ENCODE assay signal across 1 cellular context in the genomic region with DNA sequence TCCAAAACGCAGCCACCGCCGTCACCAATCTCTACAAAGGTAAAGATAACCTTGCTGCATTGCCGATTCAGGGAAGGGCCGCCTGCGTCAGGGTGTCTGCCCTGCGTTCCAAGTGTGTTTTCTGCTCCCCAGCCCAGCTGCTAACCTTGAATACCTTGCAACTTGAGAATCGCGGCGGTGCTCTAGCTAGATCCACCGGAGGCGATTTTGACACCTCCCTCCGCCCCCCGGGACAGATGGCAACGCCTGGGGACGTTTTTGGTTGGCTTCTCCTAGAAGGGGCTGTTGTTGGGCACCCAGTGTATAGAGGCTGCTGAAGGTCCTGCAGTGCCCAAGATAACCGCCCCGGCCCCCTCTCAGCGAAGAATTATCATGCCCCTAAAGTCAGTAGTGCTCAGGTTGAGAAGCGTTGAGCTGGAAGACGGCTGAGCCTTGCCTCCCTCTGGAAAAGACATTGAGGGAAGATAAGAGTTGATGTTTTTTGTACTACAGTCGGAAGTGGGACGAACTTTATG.
TF ChIP-seq lines count a peak whose summit lies in the region.

No MANE protein-coding gene starts in this region.

TF ChIP-seq in GM12878, 131 proteins besides CTCF, POLR2A, EP300 and RAD21 (continued from another document):
- TF ChIP-seq, protein P1, sequence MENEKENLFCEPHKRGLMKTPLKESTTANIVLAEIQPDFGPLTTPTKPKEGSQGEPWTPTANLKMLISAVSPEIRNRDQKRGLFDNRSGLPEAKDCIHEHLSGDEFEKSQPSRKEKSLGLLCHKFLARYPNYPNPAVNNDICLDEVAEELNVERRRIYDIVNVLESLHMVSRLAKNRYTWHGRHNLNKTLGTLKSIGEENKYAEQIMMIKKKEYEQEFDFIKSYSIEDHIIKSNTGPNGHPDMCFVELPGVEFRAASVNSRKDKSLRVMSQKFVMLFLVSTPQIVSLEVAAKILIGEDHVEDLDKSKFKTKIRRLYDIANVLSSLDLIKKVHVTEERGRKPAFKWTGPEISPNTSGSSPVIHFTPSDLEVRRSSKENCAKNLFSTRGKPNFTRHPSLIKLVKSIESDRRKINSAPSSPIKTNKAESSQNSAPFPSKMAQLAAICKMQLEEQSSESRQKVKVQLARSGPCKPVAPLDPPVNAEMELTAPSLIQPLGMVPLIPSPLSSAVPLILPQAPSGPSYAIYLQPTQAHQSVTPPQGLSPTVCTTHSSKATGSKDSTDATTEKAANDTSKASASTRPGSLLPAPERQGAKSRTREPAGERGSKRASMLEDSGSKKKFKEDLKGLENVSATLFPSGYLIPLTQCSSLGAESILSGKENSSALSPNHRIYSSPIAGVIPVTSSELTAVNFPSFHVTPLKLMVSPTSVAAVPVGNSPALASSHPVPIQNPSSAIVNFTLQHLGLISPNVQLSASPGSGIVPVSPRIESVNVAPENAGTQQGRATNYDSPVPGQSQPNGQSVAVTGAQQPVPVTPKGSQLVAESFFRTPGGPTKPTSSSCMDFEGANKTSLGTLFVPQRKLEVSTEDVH (IDR thresholded peaks at IDR 0.05; ENCODE audit: low read depth, partially characterized antibody): no peak
- TF ChIP-seq MXI1 (IDR thresholded peaks at IDR 0.05; ENCODE audit: low read depth, low read length) (0 out of 2 replicates have a peak, but pooled peaks have one; percentile 24), EED (IDR thresholded peaks at IDR 0.05; ENCODE audit: low read depth) (no peak), YY1 (IDR thresholded peaks at IDR 0.05; ENCODE audit: low read depth, low read length) (no peak), LARP7 (IDR thresholded peaks at IDR 0.05) (0 out of 2 replicates have a peak, but pooled peaks have one; percentile 29)
